9 cellular contexts compared by ENCODE assay signal in genomic region chr2:46179037-46179621, GRCh38.
DNase-seq lines count a peak whose midpoint lies in the region; ATAC-seq and TF ChIP-seq lines count a peak whose summit lies in the region.
"Had no signal": no experiment of that assay in that cellular context is flagged by ENCODE, and none has a peak within 500 bp of the region (broad histone marks: within the 10 kb centered on the region; RNA-seq: fewer than 3 reads in every experiment).

No MANE protein-coding gene starts in this region.

- H3K4me1 ChIP-seq in SJSA1 (replicated peaks) (peaks cover 10% of the 10 kb centered on the region), adrenal gland (replicated peaks in 1 of 2) (peaks cover 0 to 11% of the 10 kb centered on the region in 2 donors)

- H3K27ac ChIP-seq in SJSA1: peak overlapping the region; percentile 58
- H3K27ac ChIP-seq in adrenal gland: peak overlapping the region in 3 of 5 donors; percentile 43 to 90 (median 76)
- H3K27ac ChIP-seq: VCaP had no signal

- 62 to 70% (median 63%) methylated on average over 5 to 6 of the region's 6 CpGs for WGBS in adrenal gland, 4 donors

- H3K4me3 ChIP-seq in SJSA1 (no peak overlapping the region), adrenal gland (no peak overlapping the region)

- H3K36me3 ChIP-seq in SJSA1 (peaks cover 14% of the 10 kb centered on the region; the same call in 1 of the 2 replicates), adrenal gland (replicated peaks in 1 of 2) (no peaks in the 10 kb centered on the region)

- H3K27me3 ChIP-seq in SJSA1 (replicated peaks) (no peaks in the 10 kb centered on the region), adrenal gland (no peaks in the 10 kb centered on the region)

- DNase-seq in SJSA1 (ENCODE audit: low read depth in 1 of 2, low spot score in 2 of 2): peak; percentile 61 to 76
- DNase-seq in adrenal gland: peak; percentile 29 to 88 (median 59)
- DNase-seq in left lobe of liver (ENCODE audit: low spot score): no peak
- peak in 2 of 3 experiments; percentile 5 to 6 for DNase-seq in stimulated activated CD4-positive, alpha-beta T cell treated with anti-CD3 and anti-CD28 coated beads, TNF-alpha, amount 100 ng/mL, for 4 hours (ENCODE audit: low read depth in 3 of 3)
- no peak for DNase-seq in SW480 (ENCODE audit: low spot score)
- DNase-seq in NCI-H2107 (lab: John Stamatoyannopoulos, UW): no peak
- no peak for DNase-seq in NCI-H1694 treated with DMSO at 0.1 percent for 48 hours (lab: John Stamatoyannopoulos, UW)

- intact Hi-C loops in adrenal gland (cut with DNase I): no loop called here

- peak in 1 of 2 donors; percentile 15 for TF ChIP-seq POLR2A in adrenal gland (IDR thresholded peaks at IDR 0.05)

- no peaks in the 10 kb centered on the region for H3K9me3 ChIP-seq in SJSA1 (replicated peaks)
- no peaks in the 10 kb centered on the region for H3K9me3 ChIP-seq in adrenal gland (replicated peaks in 1 of 3)

- ATAC-seq in GM21367 (IDR thresholded peaks at IDR 0.05; ENCODE audit: unreplicated experiment): peak; percentile 47
- ATAC-seq in left lobe of liver: peak; percentile 70

- no peak for TF ChIP-seq CTCF in adrenal gland (IDR thresholded peaks at IDR 0.05)

Comparison
In these comparisons a context has a peak if more than half of its experiments do, and no peak if none do; other contexts are left out.
1. DNase-seq: peak in SJSA1 (2 of 2), adrenal gland (7 of 7) and stimulated activated CD4-positive, alpha-beta T cell treated with anti-CD3 and anti-CD28 coated beads, TNF-alpha, amount 100 ng/mL, for 4 hours (2 of 3); none in left lobe of liver (single experiment), SW480 (single experiment), NCI-H2107 (single experiment) and NCI-H1694 treated with DMSO at 0.1 percent for 48 hours (single experiment).